ENCODE assay signal across 9 cellular contexts in the genomic region with DNA sequence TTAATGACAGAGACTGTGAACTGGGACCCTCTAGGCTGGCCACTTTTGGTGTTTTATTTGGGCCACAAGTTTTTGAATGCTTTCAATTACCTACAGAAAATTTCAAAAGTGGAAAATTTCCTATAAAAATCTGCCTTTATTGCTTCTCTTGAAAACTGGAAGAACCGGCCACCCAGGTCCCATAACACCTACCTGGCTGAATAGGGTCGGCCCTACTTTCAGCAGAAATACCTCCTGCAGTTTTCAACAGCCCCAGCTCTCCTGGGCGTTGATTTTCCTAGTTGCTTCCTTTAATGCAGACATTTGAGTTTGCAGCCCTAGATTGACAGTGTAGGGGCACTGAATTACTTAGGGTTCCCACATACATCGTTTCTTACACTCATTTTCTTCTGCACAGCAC. TPM values are rescaled to one million over a fixed set of nuclear protein-coding genes. Genes with fewer than 3 reads are reported as not detected.
DNase-seq lines count a peak whose midpoint lies in the region; ATAC-seq, FAIRE-seq and TF ChIP-seq lines count a peak whose summit lies in the region.
"Had no signal": no experiment of that assay in that cellular context is flagged by ENCODE, and none has a peak within 500 bp of the region (broad histone marks: within the 10 kb centered on the region; RNA-seq: fewer than 3 reads in every experiment).

No MANE protein-coding gene starts in this region.

- H3K4me1 Mint-ChIP-seq in naive thymus-derived CD8-positive, alpha-beta T cell, result peaks cover 6 to 37% (median 26%) of the 10 kb centered on the region in 4 donors

- H3K36me3 Mint-ChIP-seq in naive thymus-derived CD8-positive, alpha-beta T cell, result peaks cover 0 to 21% (median 6%) of the 10 kb centered on the region in 3 donors

- H3K9me1 ChIP-seq in K562 (ENCODE audit: control insufficient read depth, insufficient read depth, low read length), result no peaks in the 10 kb centered on the region

- intact Hi-C loops in K562 (cut with micrococcal nuclease) (loop anchor here (2.0 kb wide), 1 partner anchor 142 kb away; no protein-coding TSS in a partner anchor), aorta (cut with DNase I) (no loop called here)

- no peaks in the 10 kb centered on the region for H4K20me1 ChIP-seq in K562 (replicated peaks; ENCODE audit: control insufficient read depth, insufficient read depth, low read length)

- peaks cover 24% of the 10 kb centered on the region for H3K79me2 ChIP-seq in K562 (ENCODE audit: control insufficient read depth, insufficient read depth, low read length)

- TF ChIP-seq POLR2A in K562 (conservative IDR thresholded peaks at IDR 0.05), result no peak

- H2AFZ ChIP-seq in K562 (ENCODE audit: low read depth, low read length), result peak overlapping the region; percentile 98

- H3K9ac ChIP-seq in K562 (ENCODE audit: insufficient read depth in 1 of 2, low read depth in 2 of 2, low read length in 2 of 2), result no peak overlapping the region

- H3K27ac Mint-ChIP-seq in naive thymus-derived CD8-positive, alpha-beta T cell, result peak overlapping the region; percentile 85 to 99 (median 97)

- ATAC-seq in K562 (no peak), HG03457 (IDR thresholded peaks at IDR 0.05; ENCODE audit: unreplicated experiment) (no peak), aorta (ENCODE audit: low FRiP score) (no peak)
- no peak for ATAC-seq in naive thymus-derived CD8-positive, alpha-beta T cell

- no TSS peak for BruUV-seq in K562 (replicated peaks; lab: Mats Ljungman, UMichigan)

- H3K4me3 Mint-ChIP-seq in naive thymus-derived CD8-positive, alpha-beta T cell, result peak overlapping the region; percentile 92 to 99 (median 96)

- H3K27ac ChIP-seq in K562 (ENCODE audit: extremely low read depth, low read depth, low read length) (no peak overlapping the region), aorta (ENCODE audit: low read depth in 1 of 2, low read length in 2 of 2) (no peak overlapping the region)
- H3K27ac ChIP-seq: thyroid gland had no signal

- no peaks in the 10 kb centered on the region for H3K9me3 Mint-ChIP-seq in naive thymus-derived CD8-positive, alpha-beta T cell

- no peak for DNase-seq in BE2C
- peak; percentile 5 for DNase-seq in HT-29 (ENCODE audit: low spot score)
- no peak for DNase-seq in K562 (ENCODE audit: extremely low read depth in 1 of 4, low spot score in 3 of 4)
- DNase-seq in naive thymus-derived CD8-positive, alpha-beta T cell, result no peak
- no peak for DNase-seq in kidney glomerular epithelial cell (lab: John Stamatoyannopoulos, UW)
- no peak for DNase-seq in aorta
- DNase-seq in stimulated activated CD4-positive, alpha-beta T cell treated with anti-CD3 and anti-CD28 coated beads, Interleukin-4, amount 100 ng/mL, for 24 hours, result no peak

- H3K4me3 ChIP-seq in BE2C (ENCODE audit: low read depth, low read length), result peak overlapping the region; percentile 95
- no peak overlapping the region for H3K4me3 ChIP-seq in K562
- H3K4me3 ChIP-seq in aorta (ENCODE audit: low read length in 2 of 2), result peak overlapping the region in 1 of 2 donors; percentile 71

- CTCF ChIA-PET in K562 (lab: Yijun Ruan, JAX; ENCODE audit: low intra/inter-chr PET ratio), result no interaction called here

- H3K27me3 ChIP-seq in BE2C, result no peaks in the 10 kb centered on the region
- no peaks in the 10 kb centered on the region for H3K27me3 ChIP-seq in K562 (ENCODE audit: control insufficient read depth in 2 of 2, insufficient read depth in 2 of 2, low read length in 2 of 2)
- no peaks in the 10 kb centered on the region for H3K27me3 ChIP-seq in aorta (ENCODE audit: control insufficient read depth in 1 of 2, insufficient read depth in 2 of 2, low read length in 1 of 2)
- H3K27me3 ChIP-seq: thyroid gland had no signal

- TF ChIP-seq RAD21 in K562 (CRISPR knock-in tag; conservative IDR thresholded peaks at IDR 0.05 in 1 of 2, IDR thresholded peaks at IDR 0.05 in 1 of 2), result no peak

- peak overlapping the region; percentile 91 for H3K4me2 ChIP-seq in K562 (ENCODE audit: insufficient read depth, low read length)

- H3K4me1 ChIP-seq in BE2C (no peaks in the 10 kb centered on the region), K562 (replicated peaks in 1 of 2; ENCODE audit: control insufficient read depth in 2 of 2, insufficient read depth in 2 of 2, low read length in 2 of 2) (no peaks in the 10 kb centered on the region; a peak in 1 of 5 replicates), aorta (ENCODE audit: control insufficient read depth in 1 of 2, insufficient read depth in 2 of 2, low read length in 2 of 2) (no peaks in the 10 kb centered on the region)

- H3K9me3 ChIP-seq in BE2C (no peaks in the 10 kb centered on the region), K562 (replicated peaks; ENCODE audit: control insufficient read depth, insufficient read depth, low read depth, low read length) (no peaks in the 10 kb centered on the region), aorta (ENCODE audit: control insufficient read depth, low read length) (no peaks in the 10 kb centered on the region)
- H3K9me3 ChIP-seq: thyroid gland had no signal

- in situ Hi-C loops in K562 (cut with MboI), result loop anchor here (5.0 to 25.0 kb wide), 4 partner anchors 133 to 1068 kb away; a partner anchor contains a TSS

- TF ChIP-seq EP300 in K562 (IDR thresholded peaks at IDR 0.05; ENCODE audit: low read length), result no peak

- peaks cover 0 to 14% (median 3%) of the 10 kb centered on the region in 5 donors for H3K27me3 Mint-ChIP-seq in naive thymus-derived CD8-positive, alpha-beta T cell

- POLR2A ChIA-PET in K562 (lab: Yijun Ruan, JAX), result no interaction called here
- POLR2A ChIA-PET in naive thymus-derived CD8-positive, alpha-beta T cell (lab: Charles Lee), result interaction anchor here (0.6 kb wide), 1 partner anchor 332 kb away, joined by 5 read pairs; no protein-coding TSS in a partner anchor

- H3K36me3 ChIP-seq in BE2C, result peaks cover 18% of the 10 kb centered on the region
- H3K36me3 ChIP-seq in K562 (ENCODE audit: control insufficient read depth, insufficient read depth, low read length), result peaks cover 25% of the 10 kb centered on the region; the same call in 2 of the 3 replicates
- no peaks in the 10 kb centered on the region for H3K36me3 ChIP-seq in aorta (ENCODE audit: control insufficient read depth in 1 of 2, insufficient read depth in 2 of 2, low read length in 1 of 2)
- H3K36me3 ChIP-seq: thyroid gland had no signal

- TF ChIP-seq CTCF in BE2C (IDR thresholded peaks at IDR 0.05; ENCODE audit: low read depth, low read length), result no peak
- TF ChIP-seq CTCF in K562 (IDR thresholded peaks at IDR 0.05 in 2 of 3, conservative IDR thresholded peaks at IDR 0.05 in 1 of 3; ENCODE audit: insufficient read depth in 2 of 3, low read depth in 1 of 3, low read length in 3 of 3), result no peak

- WGBS in K562 (ENCODE audit: insufficient coverage, low coverage, missing lambda C conversion rate), result 40% methylated on average over 3 of the region's 4 CpGs
- 67 to 71% methylated on average over 4 of the region's 4 CpGs for WGBS in aorta, 2 donors

- FAIRE-seq in K562 (lab: Jason Lieb, UNC), result no peak

RNA-seq across cellular contexts. Expression of a gene that starts 0.7 kb away (rescaled TPM):
- polyA plus RNA-seq in BE2C (2012; ENCODE audit: insufficient read depth, insufficient read length, low read depth), result 172 TPM
- total RNA-seq in HT-29 (2014; rRNA removed; shearing (Covaris generic)), result 69.7 and 74.8 TPM in 2 replicates
- total RNA-seq in K562 (2011; cell fraction: chromatin; rRNA removed; ENCODE audit: low replicate concordance), result 42.7 and 49.1 TPM in 2 replicates
- 52.2 and 60.0 TPM in 2 replicates for total RNA-seq in K562 (2011; cell fraction: nucleolus; rRNA removed)
- 75.3 and 87.6 TPM in 2 replicates for total RNA-seq in K562 (2011; cell fraction: nucleoplasm; rRNA removed)
- 37.7 and 41.9 TPM in 2 replicates for total RNA-seq in K562 (2014; rRNA removed)
- 59.5 and 64.5 TPM in 2 replicates for total RNA-seq in K562 (2014; rRNA removed; fragmentation: Illumina TruSeq; extraction: Trizol)
- total RNA-seq in K562 (2015; rRNA removed; fragmentation: Illumina TruSeq; extraction: Trizol), result 37.2 and 41.4 TPM in 2 replicates
- total RNA-seq in K562 (2021), result 57.3 and 60.9 TPM in 2 replicates
- polyA plus RNA-seq in K562 (2011; rRNA removed), result 48.6 and 66.0 TPM in 2 replicates
- polyA plus RNA-seq in K562 (2011; cell fraction: cytosol; rRNA removed), result 46.2 and 52.0 TPM in 2 replicates
- 23.6 and 28.6 TPM in 2 replicates for polyA plus RNA-seq in K562 (2011; cell fraction: nucleus; rRNA removed)
- polyA plus RNA-seq in K562 (2012), result 37.4 and 49.1 TPM in 2 replicates
- 43.8 and 51.1 TPM in 2 replicates for polyA plus RNA-seq in K562 (2014; fragmentation: Illumina TruSeq; extraction: Trizol)
- polyA plus RNA-seq in K562 (2014; fragmentation: Nextera tagmentation; extraction: Ambion mirVana), result 10 to 100 TPM; 29.5 to 37.5 TPM
- 37.2 and 48.4 TPM in 2 replicates for polyA plus RNA-seq in K562 (2014; rRNA removed)
- 84.1 and 107 TPM in 2 replicates for polyA minus RNA-seq in K562 (2011; rRNA and poly(A)+ RNA removed)
- 36.2 and 65.5 TPM in 2 replicates for polyA minus RNA-seq in K562 (2011; cell fraction: cytosol; rRNA and poly(A)+ RNA removed)
- 12.9 and 23.4 TPM in 2 replicates for polyA minus RNA-seq in K562 (2011; cell fraction: nucleus; rRNA and poly(A)+ RNA removed)
- 10 to 100 TPM; 34.4 to 44.8 TPM for total RNA-seq in naive thymus-derived CD8-positive, alpha-beta T cell
- polyA plus RNA-seq in naive thymus-derived CD8-positive, alpha-beta T cell, result 10 to 100 TPM; 34.7 to 48.7 (median 38.2) TPM
- 10 to 100 TPM; 32.9 to 33.6 TPM for total RNA-seq in aorta
- 10 to 100 TPM in 1 of 2 donors, 1 to 10 TPM in 1; 8.6 to 18.0 TPM for polyA plus RNA-seq in aorta

RNA-seq across cellular contexts. Expression of a gene that starts 58.7 kb away (rescaled TPM):
- polyA plus RNA-seq in BE2C (2012; ENCODE audit: insufficient read depth, insufficient read length, low read depth), result 0.45 TPM
- 0.03 TPM in 1 of 2 replicates, not detected in the other for total RNA-seq in HT-29 (2014; rRNA removed; shearing (Covaris generic))
- 2.2 and 2.7 TPM in 2 replicates for total RNA-seq in K562 (2011; cell fraction: chromatin; rRNA removed; ENCODE audit: low replicate concordance)
- 0.50 and 2.4 TPM in 2 replicates for total RNA-seq in K562 (2011; cell fraction: nucleolus; rRNA removed)
- total RNA-seq in K562 (2011; cell fraction: nucleoplasm; rRNA removed), result 1.2 and 1.3 TPM in 2 replicates
- 0.09 and 2.6 TPM in 2 replicates for total RNA-seq in K562 (2014; rRNA removed)
- total RNA-seq in K562 (2014; rRNA removed; fragmentation: Illumina TruSeq; extraction: Trizol), result 2.0 and 2.8 TPM in 2 replicates
- total RNA-seq in K562 (2015; rRNA removed; fragmentation: Illumina TruSeq; extraction: Trizol), result 0.51 TPM in 1 of 2 replicates, not detected in the other
- 9.2 and 11.1 TPM in 2 replicates for total RNA-seq in K562 (2021)
- 1.1 and 1.5 TPM in 2 replicates for polyA plus RNA-seq in K562 (2011; rRNA removed)
- polyA plus RNA-seq in K562 (2011; cell fraction: cytosol; rRNA removed), result 0.78 and 0.81 TPM in 2 replicates
- polyA plus RNA-seq in K562 (2011; cell fraction: nucleus; rRNA removed), result 1.7 and 3.8 TPM in 2 replicates
- polyA plus RNA-seq in K562 (2012), result 0.42 and 12.7 TPM in 2 replicates
- 2.6 and 3.1 TPM in 2 replicates for polyA plus RNA-seq in K562 (2014; fragmentation: Illumina TruSeq; extraction: Trizol)
- polyA plus RNA-seq in K562 (2014; fragmentation: Nextera tagmentation; extraction: Ambion mirVana), result 1 to 10 TPM; 3.1 to 6.7 TPM
- polyA plus RNA-seq in K562 (2014; rRNA removed), result 3.5 and 3.9 TPM in 2 replicates
- polyA minus RNA-seq in K562 (2011; rRNA and poly(A)+ RNA removed), result 1.1 and 1.9 TPM in 2 replicates
- polyA minus RNA-seq in K562 (2011; cell fraction: cytosol; rRNA and poly(A)+ RNA removed), result 0.67 and 22.6 TPM in 2 replicates
- polyA minus RNA-seq in K562 (2011; cell fraction: nucleus; rRNA and poly(A)+ RNA removed), result 0.89 and 1.6 TPM in 2 replicates
- total RNA-seq in naive thymus-derived CD8-positive, alpha-beta T cell, result under 1 TPM; 0.63 to 0.78 TPM
- under 1 TPM in 1 of 3 donors, not detected in 2; 0.34 TPM for polyA plus RNA-seq in naive thymus-derived CD8-positive, alpha-beta T cell
- total RNA-seq in aorta, result 1 to 10 TPM; 1.1 to 7.4 TPM
- polyA plus RNA-seq in aorta, result 1 to 10 TPM in 1 of 2 donors, under 1 TPM in 1; 0.75 to 2.1 TPM
